Comparison of ENCODE assay signal across 8 cellular contexts in genomic region chr17:63932008-63932561, GRCh38. TPM values are rescaled to one million over a fixed set of nuclear protein-coding genes. Genes with fewer than 3 reads are reported as not detected.
DNase-seq lines count a peak whose midpoint lies in the region; ATAC-seq and TF ChIP-seq lines count a peak whose summit lies in the region.

CD79B (minus strand) TSS chr17:63932331; CDS start chr17:63932261, 70 bp downstream.

- peak within 1 kb of the TSS in 11 of 12 donors; percentile 16 to 51 (median 34) for H3K4me3 ChIP-seq in heart left ventricle
- peak within 1 kb of the TSS; percentile 15 for H3K4me3 ChIP-seq in upper lobe of right lung

- H3K4me3 Mint-ChIP-seq in T-helper 17 cell, result peak within 1 kb of the TSS; percentile 96

- H3K27me3 Mint-ChIP-seq in T-helper 17 cell, result no peaks in the 10 kb centered on the region

- H3K36me3 Mint-ChIP-seq in T-helper 17 cell (ENCODE audit: low read depth), result peaks cover 2% of the 10 kb centered on the region

- DNase-seq in T-helper 17 cell, result no peak
- DNase-seq in heart left ventricle, result no peak
- DNase-seq in upper lobe of right lung, result no peak
- DNase-seq in islet precursor cell, result no peak
- no peak for DNase-seq in NCI-H446 (lab: John Stamatoyannopoulos, UW)
- no peak for DNase-seq in RKO (ENCODE audit: low spot score)

- H3K27me3 ChIP-seq in heart left ventricle (no peaks in the 10 kb centered on the region), upper lobe of right lung (no peaks in the 10 kb centered on the region)

- H3K27ac Mint-ChIP-seq in T-helper 17 cell, result peak within 1 kb of the TSS; percentile 87

- intact Hi-C loops in heart left ventricle (cut with DNase I), result loop anchor here in 1 of 10 donors (5.0 kb wide), 1 partner anchor 50 kb away; no protein-coding TSS in a partner anchor
- intact Hi-C loops in upper lobe of right lung (cut with DNase I), result no loop called here

- peak; percentile 93 for TF ChIP-seq POLR2A in GM18526 (IDR thresholded peaks at IDR 0.05; ENCODE audit: extremely low read depth, insufficient read length)
- TF ChIP-seq POLR2A in heart left ventricle (IDR thresholded peaks at IDR 0.05), result no peak

- 48 to 79% (median 53%) methylated on average over 12 to 19 of the region's 19 CpGs for WGBS in heart left ventricle, 4 donors

- H3K4me1 ChIP-seq in heart left ventricle (peaks cover 0 to 25% (median 14%) of the 10 kb centered on the region in 12 donors), upper lobe of right lung (peaks cover 5% of the 10 kb centered on the region)

- ATAC-seq in HG02610 (IDR thresholded peaks at IDR 0.05; ENCODE audit: unreplicated experiment) (peak; percentile 75), T-helper 17 cell (peak; percentile 76), heart left ventricle (peak in 2 of 4 donors; percentile 23 to 25), upper lobe of right lung (no peak)

- TF ChIP-seq CTCF in heart left ventricle (IDR thresholded peaks at IDR 0.05), result no peak
- no peak for TF ChIP-seq CTCF in upper lobe of right lung (IDR thresholded peaks at IDR 0.05)

- H3K36me3 ChIP-seq in heart left ventricle, result no peaks in the 10 kb centered on the region
- H3K36me3 ChIP-seq in upper lobe of right lung, result no peaks in the 10 kb centered on the region

- H3K27ac ChIP-seq in heart left ventricle (peak within 1 kb of the TSS; percentile 53 to 84 (median 74)), upper lobe of right lung (no peak within 1 kb of the TSS)

- H3K9me3 ChIP-seq in T-helper 17 cell (ENCODE audit: control insufficient read depth, low read length, poor library complexity, severe bottlenecking) (no peaks in the 10 kb centered on the region), heart left ventricle (no peaks in the 10 kb centered on the region), upper lobe of right lung (no peaks in the 10 kb centered on the region)

- H3K4me1 Mint-ChIP-seq in T-helper 17 cell, result peaks cover 21% of the 10 kb centered on the region

RNA-seq across cellular contexts. Expression of gene CD79B, which starts in this region (rescaled TPM):
- total RNA-seq in T-helper 17 cell, result 10 to 100 TPM; 19.5 to 31.1 TPM
- total RNA-seq in heart left ventricle, result 10 to 100 TPM in 2 of 9 donors, 1 to 10 TPM in 7; 2.2 to 16.2 (median 4.3) TPM
- polyA plus RNA-seq in heart left ventricle, result 1 to 10 TPM; 5.1 to 6.3 TPM
- 4.7 TPM for total RNA-seq in upper lobe of right lung
